ENCODE assay signal across 11 cellular contexts in the genomic region with DNA sequence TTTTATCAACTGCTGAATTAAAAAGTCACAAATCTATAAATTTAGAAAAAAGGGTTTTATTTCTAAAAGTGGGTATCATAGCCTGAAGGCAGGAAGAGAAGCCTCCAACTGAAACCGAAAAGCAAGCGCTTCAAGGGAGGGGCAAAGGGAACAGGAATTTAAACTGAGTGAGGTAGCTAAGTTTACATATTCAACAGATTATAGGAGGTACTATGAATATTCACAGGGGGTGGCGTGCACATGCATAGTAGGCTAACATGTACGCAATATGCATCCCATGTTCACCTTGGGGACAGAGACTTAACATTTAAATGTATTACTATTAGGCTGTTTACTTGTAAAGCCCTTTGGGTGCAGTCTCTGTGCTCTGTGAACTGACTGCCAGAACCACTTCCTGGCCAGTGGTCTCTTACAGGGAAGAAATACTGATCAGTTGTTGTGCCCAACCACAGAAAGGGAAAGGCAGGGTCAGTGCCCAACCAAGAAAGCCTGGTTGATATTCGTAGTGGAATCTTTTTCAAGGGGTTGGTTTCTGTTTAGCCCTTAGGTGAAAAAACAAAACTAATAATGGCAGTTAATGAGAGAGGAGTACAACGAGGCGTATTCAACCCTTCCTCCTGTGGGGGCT.
DNase-seq lines count a peak whose midpoint lies in the region; ATAC-seq and TF ChIP-seq lines count a peak whose summit lies in the region.
"Had no signal": no experiment of that assay in that cellular context is flagged by ENCODE, and none has a peak within 500 bp of the region (broad histone marks: within the 10 kb centered on the region; RNA-seq: fewer than 3 reads in every experiment).

No MANE protein-coding gene starts in this region.

- peak; percentile 35 for DNase-seq in GM10248 (ENCODE audit: extremely low spot score)
- DNase-seq in activated naive CD8-positive, alpha-beta T cell treated with anti-CD3 and anti-CD28 coated beads for 36 hours = peak; percentile 4
- DNase-seq in body of pancreas = no peak
- DNase-seq in psoas muscle = no peak
- no peak for DNase-seq in T-helper 17 cell
- no peak for DNase-seq in endothelial cell (ENCODE audit: low spot score)
- DNase-seq: activated T-cell treated with anti-CD3 and anti-CD28 coated beads, Interleukin-2, amount 50 U/mL, for 48 hours; CD8-positive, alpha-beta memory T cell had no signal

- H3K36me3 ChIP-seq in body of pancreas (replicated peaks in 1 of 2; ENCODE audit: insufficient read depth in 1 of 2, low read depth in 2 of 2) = no peaks in the 10 kb centered on the region
- no peaks in the 10 kb centered on the region for H3K36me3 ChIP-seq in psoas muscle (ENCODE audit: insufficient read depth in 1 of 2, low read depth in 1 of 2)

- H3K4me3 ChIP-seq in body of pancreas = no peak overlapping the region
- no peak overlapping the region for H3K4me3 ChIP-seq in psoas muscle

- H3K27ac Mint-ChIP-seq in activated naive CD8-positive, alpha-beta T cell treated with anti-CD3 and anti-CD28 coated beads for 36 hours = no peak overlapping the region
- no peak overlapping the region for H3K27ac Mint-ChIP-seq in T-helper 17 cell
- H3K27ac Mint-ChIP-seq in endothelial cell (ENCODE audit: unreplicated experiment) = no peak overlapping the region
- H3K27ac Mint-ChIP-seq: CD8-positive, alpha-beta memory T cell had no signal

- TF ChIP-seq CTCF in GM10248 (IDR thresholded peaks at IDR 0.05; ENCODE audit: control extremely low read depth, extremely low read depth, low read depth, missing control alignments) = no peak
- TF ChIP-seq CTCF in body of pancreas (IDR thresholded peaks at IDR 0.05) = no peak
- no peak for TF ChIP-seq CTCF in psoas muscle (IDR thresholded peaks at IDR 0.05)
- no peak for TF ChIP-seq CTCF in endothelial cell (IDR thresholded peaks at IDR 0.05; ENCODE audit: unreplicated experiment)

- H3K27ac ChIP-seq in body of pancreas (no peak overlapping the region), psoas muscle (no peak overlapping the region)

- H3K4me3 Mint-ChIP-seq in activated naive CD8-positive, alpha-beta T cell treated with anti-CD3 and anti-CD28 coated beads for 36 hours = no peak overlapping the region
- H3K4me3 Mint-ChIP-seq in T-helper 17 cell = no peak overlapping the region
- no peak overlapping the region for H3K4me3 Mint-ChIP-seq in endothelial cell (ENCODE audit: unreplicated experiment)
- H3K4me3 Mint-ChIP-seq: CD8-positive, alpha-beta memory T cell had no signal

- H3K9me3 ChIP-seq in body of pancreas (no peaks in the 10 kb centered on the region), psoas muscle (no peaks in the 10 kb centered on the region), T-helper 17 cell (ENCODE audit: control insufficient read depth, low read length, poor library complexity, severe bottlenecking) (no peaks in the 10 kb centered on the region)

- intact Hi-C loops in body of pancreas (cut with DNase I) (no loop called here), psoas muscle (cut with DNase I) (no loop called here)

- H3K27me3 ChIP-seq in body of pancreas (no peaks in the 10 kb centered on the region), psoas muscle (ENCODE audit: insufficient read depth in 3 of 3, low read length in 2 of 3) (no peaks in the 10 kb centered on the region)

- 52 to 70% methylated on average over 7 of the region's 7 CpGs for WGBS in body of pancreas, 2 donors
- WGBS in psoas muscle, 3 donors = 78 to 82% (median 81%) methylated on average over 7 of the region's 7 CpGs

- peak; percentile 90 for ATAC-seq in GM19463 (IDR thresholded peaks at IDR 0.05; ENCODE audit: unreplicated experiment)
- peak; percentile 84 for ATAC-seq in HG03064 (IDR thresholded peaks at IDR 0.05; ENCODE audit: low read depth, unreplicated experiment)
- ATAC-seq in body of pancreas = no peak
- no peak for ATAC-seq in psoas muscle
- ATAC-seq in T-helper 17 cell = no peak
- ATAC-seq: Panc1 had no signal

- peaks cover 10% of the 10 kb centered on the region for H3K4me1 Mint-ChIP-seq in activated naive CD8-positive, alpha-beta T cell treated with anti-CD3 and anti-CD28 coated beads for 36 hours
- H3K4me1 Mint-ChIP-seq in T-helper 17 cell (no peaks in the 10 kb centered on the region), endothelial cell (ENCODE audit: unreplicated experiment) (no peaks in the 10 kb centered on the region)
- H3K4me1 Mint-ChIP-seq: CD8-positive, alpha-beta memory T cell had no signal

- H3K4me1 ChIP-seq in body of pancreas (no peaks in the 10 kb centered on the region), psoas muscle (no peaks in the 10 kb centered on the region)

- H3K36me3 Mint-ChIP-seq in activated naive CD8-positive, alpha-beta T cell treated with anti-CD3 and anti-CD28 coated beads for 36 hours = no peaks in the 10 kb centered on the region
- H3K36me3 Mint-ChIP-seq in T-helper 17 cell (ENCODE audit: low read depth) (no peaks in the 10 kb centered on the region), endothelial cell (ENCODE audit: low read depth, unreplicated experiment) (no peaks in the 10 kb centered on the region)
- H3K36me3 Mint-ChIP-seq: CD8-positive, alpha-beta memory T cell had no signal

- H3K9me3 Mint-ChIP-seq in activated naive CD8-positive, alpha-beta T cell treated with anti-CD3 and anti-CD28 coated beads for 36 hours = peaks cover 2% of the 10 kb centered on the region
- H3K9me3 Mint-ChIP-seq in endothelial cell (ENCODE audit: unreplicated experiment) = no peaks in the 10 kb centered on the region

- H3K27me3 Mint-ChIP-seq in activated naive CD8-positive, alpha-beta T cell treated with anti-CD3 and anti-CD28 coated beads for 36 hours = no peaks in the 10 kb centered on the region
- H3K27me3 Mint-ChIP-seq in T-helper 17 cell (no peaks in the 10 kb centered on the region), endothelial cell (ENCODE audit: unreplicated experiment) (peaks cover 1% of the 10 kb centered on the region)
- H3K27me3 Mint-ChIP-seq: CD8-positive, alpha-beta memory T cell had no signal

- POLR2A ChIA-PET in GM10248 (lab: Yijun Ruan, JAX) = no interaction called here

- no peak for TF ChIP-seq POLR2A in body of pancreas (IDR thresholded peaks at IDR 0.05)

- CTCF ChIA-PET in GM10248 (lab: Yijun Ruan, JAX) = no interaction called here

Comparison
In these comparisons a context has a peak if more than half of its experiments do, and no peak if none do; other contexts are left out.
1. DNase-seq: peak in GM10248 (single experiment) and activated naive CD8-positive, alpha-beta T cell treated with anti-CD3 and anti-CD28 coated beads for 36 hours (single experiment); none in body of pancreas (0 of 4), psoas muscle (0 of 2), T-helper 17 cell (0 of 3) and endothelial cell (single experiment).
2. ATAC-seq: peak in GM19463 (single experiment) and HG03064 (single experiment); none in body of pancreas (single experiment), psoas muscle (0 of 4) and T-helper 17 cell (single experiment).